In genomic region chr10:3366043-3366442, GRCh38 we compare ENCODE assay signal across 22 cellular contexts.
"Had no signal": no experiment of that assay in that cellular context is flagged by ENCODE, and none has a peak within 500 bp of the region (broad histone marks: within the 10 kb centered on the region; RNA-seq: fewer than 3 reads in every experiment).

No MANE protein-coding gene starts in this region.

- H3K27me3 Mint-ChIP-seq: activated naive CD4-positive, alpha-beta T cell treated with anti-CD3 and anti-CD28 coated beads, Interleukin-2, amount 50 U/mL, for 24 hours had no signal

- H3K4me3 ChIP-seq: body of pancreas, MG63, SK-N-MC had no signal

- H3K27ac Mint-ChIP-seq: activated CD8-positive, alpha-beta T cell treated with anti-CD3 and anti-CD28 coated beads, Interleukin-2, amount 10 ng/mL, durations not matched to agents 7 days and 5 days; activated naive CD4-positive, alpha-beta T cell treated with anti-CD3 and anti-CD28 coated beads, Interleukin-2, amount 50 U/mL, for 24 hours; activated T-helper 1 cell treated with anti-CD3 and anti-CD28 coated beads, Interleukin-12 subunit alpha, Interleukin-12 subunit beta, Interleukin-2, Interleukin-4 antibody, amounts not matched to agents 30 ng/mL and 10 ng/mL and 1 ng/mL, durations not matched to agents 14 hours and 24 hours and 36 hours had no signal

- H3K36me3 Mint-ChIP-seq: activated naive CD4-positive, alpha-beta T cell treated with anti-CD3 and anti-CD28 coated beads, Interleukin-2, amount 50 U/mL, for 24 hours had no signal

- H3K9me3 ChIP-seq: body of pancreas, MG63 had no signal

- H3K27ac ChIP-seq: SK-N-MC had no signal

- H3K4me1 Mint-ChIP-seq: activated naive CD4-positive, alpha-beta T cell treated with anti-CD3 and anti-CD28 coated beads, Interleukin-2, amount 50 U/mL, for 24 hours had no signal

- H3K27me3 ChIP-seq: body of pancreas, MG63 had no signal

- DNase-seq: activated CD4-positive, alpha-beta T cell treated with anti-CD3 and anti-CD28 coated beads for 4 hours; activated CD4-positive, alpha-beta T cell treated with anti-CD3 and anti-CD28 coated beads, Interleukin-2, amount 50 U/mL, for 4 hours; activated CD8-positive, alpha-beta memory T cell treated with anti-CD3 and anti-CD28 coated beads, Interleukin-2, amount 50 U/mL, for 48 hours; activated CD8-positive, alpha-beta T cell treated with anti-CD3 and anti-CD28 coated beads, Interleukin-2, amount 10 ng/mL, durations not matched to agents 7 days and 5 days; activated effector memory CD4-positive, alpha-beta T cell treated with Interleukin-2 at 50 U/mL for 16 hours; activated naive CD4-positive, alpha-beta T cell; activated T-cell treated with anti-CD3 and anti-CD28 coated beads, Interleukin-2, amount 50 U/mL, for 1 hour; aorta; body of pancreas; central memory CD4-positive, alpha-beta T cell; MG63; MV-4-11; NCI-H1694; NCI-H446; NCI-H524; RPMI8226; T-helper 1 cell had no signal

- H3K4me3 Mint-ChIP-seq: activated CD8-positive, alpha-beta T cell treated with anti-CD3 and anti-CD28 coated beads, Interleukin-2, amount 10 ng/mL, durations not matched to agents 7 days and 5 days; activated naive CD4-positive, alpha-beta T cell treated with anti-CD3 and anti-CD28 coated beads, Interleukin-2, amount 50 U/mL, for 24 hours; activated T-helper 1 cell treated with anti-CD3 and anti-CD28 coated beads, Interleukin-12 subunit alpha, Interleukin-12 subunit beta, Interleukin-2, Interleukin-4 antibody, amounts not matched to agents 30 ng/mL and 10 ng/mL and 1 ng/mL, durations not matched to agents 14 hours and 24 hours and 36 hours had no signal

- ATAC-seq: activated CD4-positive, CD25-positive, alpha-beta regulatory T cell treated with anti-CD3 and anti-CD28 coated beads, Interleukin-2, amount 50 U/mL, for 24 hours; activated CD8-positive, alpha-beta T cell treated with anti-CD3 and anti-CD28 coated beads, Interleukin-2, amount 10 ng/mL, durations not matched to agents 7 days and 5 days; Right ventricle myocardium inferior had no signal

- H3K36me3 ChIP-seq: MG63 had no signal
